Comparison of ENCODE assay signal across 9 cellular contexts in the genomic region with DNA sequence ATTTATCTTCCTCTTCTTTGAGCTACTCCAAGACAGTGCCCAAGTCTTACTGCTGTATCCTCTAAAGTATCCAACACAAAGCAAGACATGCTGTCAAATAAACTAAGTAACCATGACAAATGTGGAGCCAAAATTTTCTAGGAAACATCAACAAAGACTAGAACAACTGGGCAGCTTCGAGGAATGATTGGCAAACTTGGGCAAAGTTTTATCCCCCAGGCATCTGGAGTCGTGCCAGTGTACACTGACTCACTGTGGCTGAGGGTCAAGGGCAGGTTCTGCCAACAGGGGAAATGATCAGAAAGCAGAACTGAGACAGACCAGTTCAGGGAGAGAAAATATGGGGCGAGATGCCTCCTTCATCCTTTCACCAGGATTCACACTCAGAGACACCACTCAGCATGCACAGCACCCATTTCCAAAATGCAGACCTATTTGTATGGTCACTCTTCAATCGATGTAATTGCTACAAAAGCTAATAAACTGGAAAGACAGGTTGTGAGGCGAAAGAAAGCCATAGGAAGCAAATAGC.
DNase-seq lines count a peak whose midpoint lies in the region; ATAC-seq lines count a peak whose summit lies in the region.
"Had no signal": no experiment of that assay in that cellular context is flagged by ENCODE, and none has a peak within 500 bp of the region (broad histone marks: within the 10 kb centered on the region; RNA-seq: fewer than 3 reads in every experiment).

No MANE protein-coding gene starts in this region.

- no peak for ATAC-seq in activated naive CD8-positive, alpha-beta T cell treated with anti-CD3 and anti-CD28 coated beads, Interleukin-2, amount 50 U/mL, for 24 hours
- ATAC-seq in left cardiac atrium = peak; percentile 81 to 87
- peak; percentile 74 to 77 for ATAC-seq in stimulated activated naive B cell treated with anti-CD40 and anti-IgM and Interleukin-4, amounts not matched to agents 10 μg/mL and 1 μg/mL and 100 μg/mL, for 72 hours (replicated peaks)

- H3K36me3 Mint-ChIP-seq in activated naive CD8-positive, alpha-beta T cell treated with anti-CD3 and anti-CD28 coated beads, Interleukin-2, amount 50 U/mL, for 24 hours (ENCODE audit: low read depth) = no peaks in the 10 kb centered on the region
- H3K36me3 Mint-ChIP-seq in activated naive CD8-positive, alpha-beta T cell treated with anti-CD3 and anti-CD28 coated beads for 36 hours = peaks cover 3% of the 10 kb centered on the region
- H3K36me3 Mint-ChIP-seq in stimulated activated naive B cell treated with anti-CD40 and anti-IgM and Interleukin-4, amounts not matched to agents 10 μg/mL and 1 μg/mL and 100 μg/mL, for 72 hours = peaks cover 0 to 2% of the 10 kb centered on the region in 2 donors
- H3K36me3 Mint-ChIP-seq: CD4-positive, CD25-positive, alpha-beta regulatory T cell had no signal

- H3K4me3 Mint-ChIP-seq in activated naive CD8-positive, alpha-beta T cell treated with anti-CD3 and anti-CD28 coated beads, Interleukin-2, amount 50 U/mL, for 24 hours = no peak overlapping the region
- H3K4me3 Mint-ChIP-seq in activated naive CD8-positive, alpha-beta T cell treated with anti-CD3 and anti-CD28 coated beads for 36 hours = no peak overlapping the region
- H3K4me3 Mint-ChIP-seq in stimulated activated naive B cell treated with anti-CD40 and anti-IgM and Interleukin-4, amounts not matched to agents 10 μg/mL and 1 μg/mL and 100 μg/mL, for 72 hours = no peak overlapping the region
- H3K4me3 Mint-ChIP-seq: CD4-positive, CD25-positive, alpha-beta regulatory T cell had no signal

- peaks cover 50% of the 10 kb centered on the region for H3K4me1 Mint-ChIP-seq in activated naive CD8-positive, alpha-beta T cell treated with anti-CD3 and anti-CD28 coated beads, Interleukin-2, amount 50 U/mL, for 24 hours
- peaks cover 25% of the 10 kb centered on the region for H3K4me1 Mint-ChIP-seq in activated naive CD8-positive, alpha-beta T cell treated with anti-CD3 and anti-CD28 coated beads for 36 hours
- H3K4me1 Mint-ChIP-seq in stimulated activated naive B cell treated with anti-CD40 and anti-IgM and Interleukin-4, amounts not matched to agents 10 μg/mL and 1 μg/mL and 100 μg/mL, for 72 hours = peaks cover 6 to 10% of the 10 kb centered on the region in 2 donors

- no peaks in the 10 kb centered on the region for H3K27me3 Mint-ChIP-seq in activated naive CD8-positive, alpha-beta T cell treated with anti-CD3 and anti-CD28 coated beads, Interleukin-2, amount 50 U/mL, for 24 hours
- peaks cover 9% of the 10 kb centered on the region for H3K27me3 Mint-ChIP-seq in activated naive CD8-positive, alpha-beta T cell treated with anti-CD3 and anti-CD28 coated beads for 36 hours
- H3K27me3 Mint-ChIP-seq in stimulated activated naive B cell treated with anti-CD40 and anti-IgM and Interleukin-4, amounts not matched to agents 10 μg/mL and 1 μg/mL and 100 μg/mL, for 72 hours = peaks cover 9 to 16% of the 10 kb centered on the region in 2 donors
- H3K27me3 Mint-ChIP-seq: CD4-positive, CD25-positive, alpha-beta regulatory T cell had no signal

- H3K9me3 Mint-ChIP-seq in activated naive CD8-positive, alpha-beta T cell treated with anti-CD3 and anti-CD28 coated beads, Interleukin-2, amount 50 U/mL, for 24 hours = no peaks in the 10 kb centered on the region
- no peaks in the 10 kb centered on the region for H3K9me3 Mint-ChIP-seq in activated naive CD8-positive, alpha-beta T cell treated with anti-CD3 and anti-CD28 coated beads for 36 hours
- peaks cover 0 to 1% of the 10 kb centered on the region in 2 donors for H3K9me3 Mint-ChIP-seq in stimulated activated naive B cell treated with anti-CD40 and anti-IgM and Interleukin-4, amounts not matched to agents 10 μg/mL and 1 μg/mL and 100 μg/mL, for 72 hours
- H3K9me3 Mint-ChIP-seq: CD4-positive, CD25-positive, alpha-beta regulatory T cell had no signal

- H3K27ac Mint-ChIP-seq in activated naive CD8-positive, alpha-beta T cell treated with anti-CD3 and anti-CD28 coated beads, Interleukin-2, amount 50 U/mL, for 24 hours = no peak overlapping the region
- no peak overlapping the region for H3K27ac Mint-ChIP-seq in activated naive CD8-positive, alpha-beta T cell treated with anti-CD3 and anti-CD28 coated beads for 36 hours
- no peak overlapping the region for H3K27ac Mint-ChIP-seq in stimulated activated naive B cell treated with anti-CD40 and anti-IgM and Interleukin-4, amounts not matched to agents 10 μg/mL and 1 μg/mL and 100 μg/mL, for 72 hours
- H3K27ac Mint-ChIP-seq: CD4-positive, CD25-positive, alpha-beta regulatory T cell had no signal

- DNase-seq in activated naive CD8-positive, alpha-beta T cell treated with anti-CD3 and anti-CD28 coated beads, Interleukin-2, amount 50 U/mL, for 24 hours = peak; percentile 4
- no peak for DNase-seq in activated naive CD8-positive, alpha-beta T cell treated with anti-CD3 and anti-CD28 coated beads for 36 hours
- DNase-seq in HS-5 (ENCODE audit: low read depth) (peak; percentile 64), SW480 (ENCODE audit: low spot score) (peak; percentile 40), left cardiac atrium (peak; percentile 72), NCI-H128 (lab: John Stamatoyannopoulos, UW; ENCODE audit: unreplicated experiment) (no peak)
- DNase-seq in stimulated activated naive B cell treated with anti-CD40 and anti-IgM and Interleukin-4, amounts not matched to agents 10 μg/mL and 1 μg/mL and 100 μg/mL, for 72 hours = peak; percentile 7
- no peak for DNase-seq in effector CD4-positive, alpha-beta T cell
- DNase-seq: CD4-positive, CD25-positive, alpha-beta regulatory T cell had no signal

- intact Hi-C loops in left cardiac atrium (cut with DNase I) = no loop called here

Comparison
In these comparisons a context has a peak if more than half of its experiments do, and no peak if none do; other contexts are left out.
1. DNase-seq: peak in activated naive CD8-positive, alpha-beta T cell treated with anti-CD3 and anti-CD28 coated beads, Interleukin-2, amount 50 U/mL, for 24 hours (single experiment), HS-5 (single experiment), SW480 (single experiment), left cardiac atrium (single experiment) and stimulated activated naive B cell treated with anti-CD40 and anti-IgM and Interleukin-4, amounts not matched to agents 10 μg/mL and 1 μg/mL and 100 μg/mL, for 72 hours (single experiment); none in activated naive CD8-positive, alpha-beta T cell treated with anti-CD3 and anti-CD28 coated beads for 36 hours (single experiment), NCI-H128 (single experiment) and effector CD4-positive, alpha-beta T cell (single experiment).